In the genomic region with DNA sequence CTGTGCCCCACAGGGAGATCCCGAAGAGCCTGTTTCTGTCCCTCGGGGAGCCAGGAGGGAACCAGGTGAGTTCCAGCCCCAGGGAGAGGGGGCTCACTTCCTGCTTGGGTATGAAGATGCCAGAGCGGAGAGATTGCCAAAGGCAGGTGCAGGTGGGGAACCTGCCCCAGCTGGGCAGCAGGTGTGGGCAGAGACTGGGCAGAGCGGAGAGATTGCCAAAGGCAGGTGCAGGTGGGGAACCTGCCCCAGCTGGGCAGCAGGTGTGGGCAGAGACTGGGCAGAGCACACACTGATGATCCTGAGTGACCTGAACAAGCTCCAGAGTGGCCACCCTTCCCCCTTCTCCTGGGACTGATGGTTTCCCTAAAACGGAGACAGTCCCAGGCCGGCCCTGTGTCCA, we compare ENCODE assay signal across 13 cellular contexts. TPM values are rescaled to one million over a fixed set of nuclear protein-coding genes. Genes with fewer than 3 reads are reported as not detected.
"Had no signal": no experiment of that assay in that cellular context is flagged by ENCODE, and none has a peak within 500 bp of the region (broad histone marks: within the 10 kb centered on the region; RNA-seq: fewer than 3 reads in every experiment).

No MANE protein-coding gene starts in this region.

RNA-seq across cellular contexts. Expression of gene C14orf180, which starts 0.4 kb away (rescaled TPM):
- total RNA-seq: activated B cell treated with CpG ODN at 0.5 μM for 24 hours; activated CD8-positive, alpha-beta T cell treated with anti-CD3 and anti-CD28 coated beads for 36 hours; activated T-cell treated with anti-CD3 and anti-CD28 coated beads, Interleukin-2, amount 50 U/mL, for 4 hours; activated T-helper 17 cell treated with anti-CD3 and anti-CD28 coated beads, Interleukin-2, amount 50 U/mL, for 72 hours; bronchial epithelial cell; dermis microvascular lymphatic vessel endothelial cell; esophagus squamous epithelium; T-cell; T-helper 2 cell treated with Interferon-gamma antibody and Interleukin-4, amounts not matched to agents 100 ng/mL and 5 ng/mL, for 36 hours; upper lobe of left lung had no signal
- polyA plus RNA-seq: keratinocyte had no signal

RNA-seq across cellular contexts. Expression of gene TMEM179, which starts 24.6 kb away (rescaled TPM):
- total RNA-seq: activated B cell treated with CpG ODN at 0.5 μM for 24 hours; activated CD8-positive, alpha-beta T cell treated with anti-CD3 and anti-CD28 coated beads for 36 hours; activated T-cell treated with anti-CD3 and anti-CD28 coated beads, Interleukin-2, amount 50 U/mL, for 4 hours; bronchial epithelial cell; esophagus squamous epithelium; lower leg skin; subcutaneous adipose tissue; T-cell; upper lobe of left lung had no signal
- polyA plus RNA-seq: keratinocyte had no signal
